ENCODE assay signal across 15 cellular contexts in the genomic region with DNA sequence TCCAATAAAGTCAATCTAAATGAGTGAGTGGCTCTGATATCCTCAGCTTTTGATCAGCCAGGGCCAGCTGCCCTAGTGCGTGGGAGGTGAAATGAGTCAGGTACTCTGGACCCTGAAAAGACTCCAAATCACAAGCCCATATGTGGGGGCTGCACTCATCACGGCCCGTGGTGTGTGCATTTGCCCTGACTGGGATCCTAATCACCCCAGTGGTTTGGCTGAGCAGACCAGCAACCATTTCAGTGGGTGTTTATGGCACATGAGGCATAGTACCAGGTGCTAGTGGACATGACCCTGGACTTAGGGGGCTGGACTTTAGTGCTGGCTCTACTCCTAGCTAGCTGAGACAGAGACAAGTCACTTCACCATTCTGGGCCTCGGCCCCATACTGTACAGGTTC. TPM values are rescaled to one million over a fixed set of nuclear protein-coding genes. Genes with fewer than 3 reads are reported as not detected.
A peak's percentile ranks its signal among the peaks of the same experiment; 100 is the strongest.
DNase-seq lines count a peak whose midpoint lies in the region; ATAC-seq and TF ChIP-seq lines count a peak whose summit lies in the region.
"Had no signal": no experiment of that assay in that cellular context is flagged by ENCODE, and none has a peak within 500 bp of the region (broad histone marks: within the 10 kb centered on the region; RNA-seq: fewer than 3 reads in every experiment).

No MANE protein-coding gene starts in this region.

- no peaks in the 10 kb centered on the region for H3K79me2 ChIP-seq in trophoblast cell (ENCODE audit: control insufficient read depth, insufficient read depth, low read length, poor library complexity)

- peak overlapping the region; percentile 75 to 95 (median 90) for H3K27ac Mint-ChIP-seq in CD8-positive, alpha-beta memory T cell
- peak overlapping the region; percentile 90 for H3K27ac Mint-ChIP-seq in activated naive CD8-positive, alpha-beta T cell
- H3K27ac Mint-ChIP-seq in naive thymus-derived CD8-positive, alpha-beta T cell = peak overlapping the region; percentile 68 to 98 (median 95)
- no peak overlapping the region for H3K27ac Mint-ChIP-seq in WTC11

- no peak overlapping the region for H3K27ac ChIP-seq in CD8-positive, alpha-beta memory T cell (ENCODE audit: low read depth, low read length)
- H3K27ac ChIP-seq in HEK293 (ENCODE audit: extremely low read depth, low read depth, low read length) (no peak overlapping the region), trophoblast cell (ENCODE audit: low read depth, low read length) (no peak overlapping the region)
- H3K27ac ChIP-seq: BLaER1 treated with 17β-estradiol and CSF1 and Interleukin-3, amounts not matched to agents 10 nM and 100 nM had no signal

- H4K12ac ChIP-seq in trophoblast cell (ENCODE audit: low read depth, low read length) = no peak overlapping the region

- DNase-seq in CD8-positive, alpha-beta memory T cell = no peak
- DNase-seq in naive thymus-derived CD8-positive, alpha-beta T cell = no peak
- DNase-seq in WTC11 (ENCODE audit: low spot score) (no peak), trophoblast cell (no peak), DMS 273 treated with DMSO at 0.1 percent for 48 hours (lab: John Stamatoyannopoulos, UW) (no peak), Right ventricle myocardium inferior (ENCODE audit: missing footprints) (no peak)
- DNase-seq: amygdala, NCI-H2029 treated with DMSO at 0.1 percent for 48 hours, NCI-H774 had no signal

- ATAC-seq in naive thymus-derived CD8-positive, alpha-beta T cell = no peak
- ATAC-seq in WTC11 (no peak), Right ventricle myocardium inferior (no peak)
- ATAC-seq: stimulated activated memory B cell treated with anti-CD40 and anti-IgM and Interleukin-4, amounts not matched to agents 10 μg/mL and 1 μg/mL and 100 μg/mL, for 72 hours had no signal

- peak overlapping the region in 5 of 7 donors; percentile 23 to 91 (median 84) for H3K4me3 Mint-ChIP-seq in CD8-positive, alpha-beta memory T cell
- no peak overlapping the region for H3K4me3 Mint-ChIP-seq in activated naive CD8-positive, alpha-beta T cell
- peak overlapping the region in 9 of 10 donors; percentile 7 to 87 (median 61) for H3K4me3 Mint-ChIP-seq in naive thymus-derived CD8-positive, alpha-beta T cell
- no peak overlapping the region for H3K4me3 Mint-ChIP-seq in WTC11
- H3K4me3 Mint-ChIP-seq: stimulated activated memory B cell treated with anti-CD40 and anti-IgM and Interleukin-4, amounts not matched to agents 10 μg/mL and 1 μg/mL and 100 μg/mL, for 72 hours had no signal

- H4K8ac ChIP-seq in trophoblast cell (ENCODE audit: low read depth, low read length) = no peak overlapping the region

- H2AK5ac ChIP-seq in trophoblast cell (ENCODE audit: low read length) = no peak overlapping the region

- POLR2A ChIA-PET in CD8-positive, alpha-beta memory T cell (lab: Charles Lee) = interaction anchor here (0.9 to 3.7 kb wide), 2 partner anchors 8 to 35 kb away, joined by 3 to 27 read pairs; no protein-coding TSS in a partner anchor
- POLR2A ChIA-PET in HEK293 (lab: Yijun Ruan, JAX) (no interaction called here), WTC11 (lab: Charles Lee) (no interaction called here)
- POLR2A ChIA-PET in naive thymus-derived CD8-positive, alpha-beta T cell (lab: Charles Lee) = interaction anchor here (0.9 to 4.8 kb wide), 5 partner anchors 14 to 53 kb away, joined by 3 to 104 read pairs (median 34); partner anchors contain the start of gene SCML4

- H2BK120ac ChIP-seq in trophoblast cell (ENCODE audit: insufficient read depth, low read length, poor library complexity) = no peak overlapping the region

- intact Hi-C loops in Right ventricle myocardium inferior (cut with DNase I) = no loop called here

- H3K4me2 ChIP-seq in trophoblast cell (ENCODE audit: low read length) = no peak overlapping the region

- peaks cover 0 to 2% of the 10 kb centered on the region in 2 donors for H3K27me3 Mint-ChIP-seq in CD8-positive, alpha-beta memory T cell
- no peaks in the 10 kb centered on the region for H3K27me3 Mint-ChIP-seq in activated naive CD8-positive, alpha-beta T cell
- no peaks in the 10 kb centered on the region for H3K27me3 Mint-ChIP-seq in naive thymus-derived CD8-positive, alpha-beta T cell
- H3K27me3 Mint-ChIP-seq in WTC11 (ENCODE audit: low read depth) = no peaks in the 10 kb centered on the region
- H3K27me3 Mint-ChIP-seq: stimulated activated memory B cell treated with anti-CD40 and anti-IgM and Interleukin-4, amounts not matched to agents 10 μg/mL and 1 μg/mL and 100 μg/mL, for 72 hours had no signal

- H3K4me3 ChIP-seq in CD8-positive, alpha-beta memory T cell (ENCODE audit: low read length) = peak overlapping the region; percentile 17
- H3K4me3 ChIP-seq in HEK293 (ENCODE audit: low read depth, low read length) = no peak overlapping the region
- H3K4me3 ChIP-seq in trophoblast cell (ENCODE audit: low read depth, low read length) = no peak overlapping the region
- H3K4me3 ChIP-seq: BLaER1 treated with 17β-estradiol and CSF1 and Interleukin-3, amounts not matched to agents 10 nM and 100 nM had no signal

- no peak overlapping the region for H3K14ac ChIP-seq in trophoblast cell (ENCODE audit: low read length)

- H4K91ac ChIP-seq in trophoblast cell (ENCODE audit: low read depth, low read length) = no peak overlapping the region

- H3K36me3 Mint-ChIP-seq in CD8-positive, alpha-beta memory T cell = peaks cover 0 to 32% (median 15%) of the 10 kb centered on the region in 3 donors
- no peaks in the 10 kb centered on the region for H3K36me3 Mint-ChIP-seq in activated naive CD8-positive, alpha-beta T cell
- peaks cover under 1 to 22% (median 4%) of the 10 kb centered on the region in 3 donors for H3K36me3 Mint-ChIP-seq in naive thymus-derived CD8-positive, alpha-beta T cell
- H3K36me3 Mint-ChIP-seq in WTC11 = no peaks in the 10 kb centered on the region

- H3K4me1 Mint-ChIP-seq in CD8-positive, alpha-beta memory T cell = peaks cover 77 to 90% (median 89%) of the 10 kb centered on the region in 3 donors
- H3K4me1 Mint-ChIP-seq in activated naive CD8-positive, alpha-beta T cell (ENCODE audit: low read depth) = peaks cover 83% of the 10 kb centered on the region
- H3K4me1 Mint-ChIP-seq in naive thymus-derived CD8-positive, alpha-beta T cell = peaks cover 50 to 87% (median 84%) of the 10 kb centered on the region in 4 donors
- H3K4me1 Mint-ChIP-seq in WTC11 = no peaks in the 10 kb centered on the region

- WGBS in trophoblast cell (ENCODE audit: extremely low coverage, insufficient coverage, insufficient read length) = no CpG with 5 or more reads among the region's 4 CpGs

- peaks cover 75% of the 10 kb centered on the region for H3K4me1 ChIP-seq in CD8-positive, alpha-beta memory T cell (ENCODE audit: insufficient read depth, low read length)
- H3K4me1 ChIP-seq in HEK293 (ENCODE audit: control insufficient read depth, insufficient read depth, low read length) (no peaks in the 10 kb centered on the region), trophoblast cell (ENCODE audit: control insufficient read depth in 1 of 2, insufficient read depth in 2 of 2, low read length in 2 of 2) (no peaks in the 10 kb centered on the region)

- no peak overlapping the region for H2AFZ ChIP-seq in trophoblast cell (ENCODE audit: insufficient read depth, low read length, poor library complexity)

- no peak overlapping the region for H2BK5ac ChIP-seq in trophoblast cell (ENCODE audit: low read depth, low read length, poor library complexity)

- H3K4ac ChIP-seq in trophoblast cell (ENCODE audit: low read depth, low read length) = no peak overlapping the region

- no peaks in the 10 kb centered on the region for H3K9me3 Mint-ChIP-seq in CD8-positive, alpha-beta memory T cell
- H3K9me3 Mint-ChIP-seq in activated naive CD8-positive, alpha-beta T cell (ENCODE audit: low read depth) = no peaks in the 10 kb centered on the region
- H3K9me3 Mint-ChIP-seq in naive thymus-derived CD8-positive, alpha-beta T cell = no peaks in the 10 kb centered on the region
- H3K9me3 Mint-ChIP-seq in WTC11 = no peaks in the 10 kb centered on the region
- H3K9me3 Mint-ChIP-seq: stimulated activated memory B cell treated with anti-CD40 and anti-IgM and Interleukin-4, amounts not matched to agents 10 μg/mL and 1 μg/mL and 100 μg/mL, for 72 hours had no signal

- CTCF ChIA-PET in CD8-positive, alpha-beta memory T cell (lab: Charles Lee) = interaction anchor here (1.0 to 4.9 kb wide), 3 partner anchors 30 to 63 kb away, joined by 3 to 37 read pairs (median 21); no protein-coding TSS in a partner anchor
- CTCF ChIA-PET in HEK293 (lab: Yijun Ruan, JAX) (interaction anchor here (2.5 kb wide), 1 partner anchor 82 kb away, joined by 9 read pairs; no protein-coding TSS in a partner anchor), WTC11 (lab: Charles Lee) (no interaction called here)

- H3K9ac ChIP-seq in trophoblast cell (ENCODE audit: low read length) = no peak overlapping the region
- H3K9ac ChIP-seq: BLaER1 treated with 17β-estradiol and CSF1 and Interleukin-3, amounts not matched to agents 10 nM and 100 nM had no signal

- H3K9me3 ChIP-seq in CD8-positive, alpha-beta memory T cell (ENCODE audit: low read length) = no peaks in the 10 kb centered on the region
- H3K9me3 ChIP-seq in HEK293 (ENCODE audit: control insufficient read depth, insufficient read depth, low read depth, low read length) (no peaks in the 10 kb centered on the region), trophoblast cell (ENCODE audit: insufficient read depth, low read depth, low read length) (no peaks in the 10 kb centered on the region)
- H3K9me3 ChIP-seq: BLaER1 treated with 17β-estradiol and CSF1 and Interleukin-3, amounts not matched to agents 10 nM and 100 nM had no signal

- TF ChIP-seq CTCF in HEK293 (tag by site-specific recombination; IDR thresholded peaks at IDR 0.05) (no peak), WTC11 (IDR thresholded peaks at IDR 0.05) (no peak)

- H3K23ac ChIP-seq in trophoblast cell (ENCODE audit: low read length) = no peak overlapping the region

- no peaks in the 10 kb centered on the region for H3K79me1 ChIP-seq in trophoblast cell (ENCODE audit: low read length)

- no peak overlapping the region for H2BK12ac ChIP-seq in trophoblast cell (ENCODE audit: low read length)

- H3K27me3 ChIP-seq in CD8-positive, alpha-beta memory T cell (ENCODE audit: insufficient read depth, low read length, poor library complexity, severe bottlenecking) = no peaks in the 10 kb centered on the region
- H3K27me3 ChIP-seq in trophoblast cell (ENCODE audit: insufficient read depth, low read length) = no peaks in the 10 kb centered on the region
- H3K27me3 ChIP-seq: BLaER1 treated with 17β-estradiol and CSF1 and Interleukin-3, amounts not matched to agents 10 nM and 100 nM had no signal

- H3K36me3 ChIP-seq in CD8-positive, alpha-beta memory T cell (ENCODE audit: insufficient read depth, low read length) = no peaks in the 10 kb centered on the region
- no peaks in the 10 kb centered on the region for H3K36me3 ChIP-seq in HEK293 (ENCODE audit: control insufficient read depth in 2 of 2, insufficient read depth in 1 of 2, low read length in 2 of 2)
- no peaks in the 10 kb centered on the region for H3K36me3 ChIP-seq in trophoblast cell (ENCODE audit: control insufficient read depth in 1 of 2, insufficient read depth in 2 of 2, low read length in 2 of 2)
- H3K36me3 ChIP-seq: BLaER1 treated with 17β-estradiol and CSF1 and Interleukin-3, amounts not matched to agents 10 nM and 100 nM had no signal

- H3K18ac ChIP-seq in trophoblast cell (ENCODE audit: low read length) = no peak overlapping the region

RNA-seq across cellular contexts. Expression of gene SCML4, which starts 39.4 kb away (rescaled TPM):
- total RNA-seq in CD8-positive, alpha-beta memory T cell = 10 to 100 TPM; 15.3 to 15.4 TPM
- 103 TPM for polyA plus RNA-seq in CD8-positive, alpha-beta memory T cell
- total RNA-seq in naive thymus-derived CD8-positive, alpha-beta T cell = 10 to 100 TPM; 80.9 to 81.5 TPM
- polyA plus RNA-seq in naive thymus-derived CD8-positive, alpha-beta T cell = 100 to 1,000 TPM in 1 of 3 donors, 10 to 100 TPM in 2; 56.4 to 119 (median 68.6) TPM
- total RNA-seq in WTC11 (2021) = not detected in 3 replicates
- 0.10 and 0.12 TPM in 2 replicates for polyA plus RNA-seq in trophoblast cell (2013)
- total RNA-seq in Right ventricle myocardium inferior = 0.11 TPM
- total RNA-seq: epithelial cell of proximal tubule, MCF 10A had no signal

Comparison
In these comparisons a context has a peak if more than half of its experiments do, and no peak if none do; other contexts are left out.
1. H3K4me3 Mint-ChIP-seq: peak in CD8-positive, alpha-beta memory T cell (5 of 7) and naive thymus-derived CD8-positive, alpha-beta T cell (9 of 10); none in activated naive CD8-positive, alpha-beta T cell (single experiment) and WTC11 (single experiment).
2. RNA of gene SCML4, which starts 39.4 kb away (total RNA-seq): 80.9 to 81.5 TPM in naive thymus-derived CD8-positive, alpha-beta T cell and 15.3 to 15.4 TPM in CD8-positive, alpha-beta memory T cell; 0.11 TPM in Right ventricle myocardium inferior (single experiment) and not detected in WTC11; every median in the first group is over 10 times any median in the second.
3. POLR2A ChIA-PET loops: an anchor here in CD8-positive, alpha-beta memory T cell (0.9 to 3.7 kb wide) and naive thymus-derived CD8-positive, alpha-beta T cell (0.9 to 4.8 kb wide); none called in HEK293 and WTC11.